ENCODE assay signal across 14 cellular contexts in the genomic region with DNA sequence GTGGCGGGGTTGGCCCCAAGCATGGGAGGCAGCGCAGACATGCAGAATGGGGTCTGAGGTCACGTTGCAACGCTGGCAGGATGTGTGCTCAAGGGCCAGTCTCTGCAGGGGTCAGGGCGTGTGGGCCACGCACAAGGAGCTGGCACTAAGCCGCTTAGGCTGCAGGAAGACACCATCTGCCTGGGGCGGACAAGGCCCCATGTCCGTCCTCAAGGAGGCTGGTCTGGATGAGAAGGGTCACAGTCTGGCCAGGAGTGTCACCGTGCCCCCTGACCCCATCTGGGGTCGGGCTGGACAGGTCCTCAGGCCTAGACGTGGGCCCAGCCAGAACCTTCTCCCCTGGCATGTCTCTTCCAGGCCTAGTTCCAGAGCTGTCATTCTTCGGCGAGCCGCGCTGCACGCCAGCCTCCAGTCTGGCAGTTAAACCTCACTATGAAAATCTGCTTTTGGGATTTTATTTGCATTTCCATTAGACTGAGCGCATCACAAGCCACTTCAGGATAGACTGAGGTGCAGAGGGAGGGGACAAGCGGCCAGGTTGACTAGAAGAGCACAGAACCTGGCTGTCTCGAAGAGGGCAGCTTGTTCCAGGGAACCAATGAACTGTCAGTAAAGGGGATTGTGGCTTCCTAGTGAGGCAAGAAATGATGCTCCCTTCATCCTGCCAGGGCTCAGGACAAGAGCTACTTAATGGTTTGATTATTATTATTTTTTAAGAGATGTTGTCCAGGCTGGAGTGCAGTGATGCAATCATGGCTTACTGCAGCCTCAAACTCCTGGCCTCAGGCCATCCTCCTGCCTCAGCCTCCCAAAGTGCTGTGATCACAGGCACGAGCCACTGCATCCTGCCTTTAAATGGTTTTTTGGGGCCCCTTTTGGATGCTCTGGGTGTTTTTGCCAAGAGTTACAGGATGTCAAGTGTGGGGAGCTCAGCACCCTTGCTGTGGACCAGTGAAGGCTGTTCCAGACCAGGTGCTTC.
"Had no signal": no experiment of that assay in that cellular context is flagged by ENCODE, and none has a peak within 500 bp of the region (broad histone marks: within the 10 kb centered on the region; RNA-seq: fewer than 3 reads in every experiment).

No MANE protein-coding gene starts in this region.

- H3K27me3 Mint-ChIP-seq: activated naive CD8-positive, alpha-beta T cell treated with anti-CD3 and anti-CD28 coated beads for 36 hours; type B pancreatic cell had no signal

- H3K9me3 ChIP-seq: right atrium auricular region had no signal

- H3K27ac ChIP-seq: right atrium auricular region had no signal

- H3K27ac Mint-ChIP-seq: activated naive CD8-positive, alpha-beta T cell treated with anti-CD3 and anti-CD28 coated beads for 36 hours; type B pancreatic cell had no signal

- H3K27me3 ChIP-seq: right atrium auricular region had no signal

- DNase-seq: activated CD4-positive, alpha-beta T cell treated with anti-CD3 and anti-CD28 coated beads, Interleukin-2, amount 50 U/mL, for 4 hours; activated naive CD8-positive, alpha-beta T cell treated with anti-CD3 and anti-CD28 coated beads for 36 hours; activated T-cell treated with anti-CD3 and anti-CD28 coated beads, Interleukin-2, amount 50 U/mL, for 1 hour; endodermal cell; hypothalamus; midbrain; stimulated activated CD4-positive, alpha-beta T cell treated with anti-CD3 and anti-CD28 coated beads, Interleukin-1b, Interleukin-23, amount 100 ng/mL, for 48 hours; stimulated activated naive CD4-positive, alpha-beta T cell; T-helper 2 cell had no signal

- ATAC-seq: activated CD4-positive, CD25-positive, alpha-beta regulatory T cell treated with anti-CD3 and anti-CD28 coated beads, Interleukin-2, amount 50 U/mL, for 24 hours; esophagus mucosa had no signal

- H3K9me3 Mint-ChIP-seq: activated naive CD8-positive, alpha-beta T cell treated with anti-CD3 and anti-CD28 coated beads for 36 hours; endodermal cell; type B pancreatic cell had no signal

- H3K4me3 Mint-ChIP-seq: activated naive CD8-positive, alpha-beta T cell treated with anti-CD3 and anti-CD28 coated beads for 36 hours; endodermal cell; type B pancreatic cell had no signal

- H3K4me3 ChIP-seq: lung, right atrium auricular region had no signal
